Comparison of ENCODE assay signal across 28 cellular contexts in the genomic region with DNA sequence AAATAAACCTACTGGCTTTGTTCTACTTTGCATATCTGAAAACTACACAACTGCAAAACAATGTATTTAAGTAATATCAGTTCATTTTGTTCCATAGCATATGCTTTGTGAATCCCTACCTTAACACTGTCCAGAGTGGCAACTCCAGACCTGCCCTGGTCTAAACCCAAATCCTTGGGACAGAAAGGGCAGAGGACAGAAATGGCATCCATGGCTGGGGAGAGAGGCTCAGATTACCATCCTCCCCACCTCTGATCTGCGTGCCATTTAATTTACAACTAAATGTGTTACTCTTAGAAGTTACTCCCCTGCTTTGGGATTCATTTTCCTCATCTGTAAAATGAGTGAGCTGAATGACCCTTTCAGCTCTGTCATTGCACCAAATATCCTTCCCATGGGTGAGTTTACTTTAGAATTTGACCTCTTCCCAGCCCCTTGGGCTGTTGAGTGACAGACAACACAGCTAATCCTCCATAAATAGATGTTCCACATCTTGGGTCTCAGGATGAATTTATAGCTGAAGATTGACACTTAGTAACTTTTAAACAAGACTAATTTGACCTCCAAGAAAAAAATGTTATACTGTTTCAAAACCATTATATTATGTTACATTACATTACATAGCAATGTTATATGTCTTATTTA.
"Had no signal": no experiment of that assay in that cellular context is flagged by ENCODE, and none has a peak within 500 bp of the region (broad histone marks: within the 10 kb centered on the region; RNA-seq: fewer than 3 reads in every experiment).

No MANE protein-coding gene starts in this region.

- H3K36me3 Mint-ChIP-seq: activated naive CD8-positive, alpha-beta T cell had no signal

- H3K4me1 Mint-ChIP-seq: activated T-helper 17 cell treated with anti-CD3 and anti-CD28 coated beads, Interleukin-2, amount 50 U/mL, for 72 hours; T-cell had no signal

- H3K4me3 Mint-ChIP-seq: activated B cell treated with CpG ODN at 0.5 μM for 24 hours; activated CD8-positive, alpha-beta T cell treated with anti-CD3 and anti-CD28 coated beads for 36 hours; activated naive CD8-positive, alpha-beta T cell; activated T-cell treated with anti-CD3 and anti-CD28 coated beads, Interleukin-2, amount 50 U/mL, for 4 hours; activated T-helper 17 cell treated with anti-CD3 and anti-CD28 coated beads, Interleukin-2, amount 50 U/mL, for 72 hours; T-cell; T-helper 1 cell treated with Interleukin-12 subunit alpha and Interleukin-12 subunit beta and Interleukin-4 antibody, amounts not matched to agents 30 μg/mL and 1 μg/mL, for 36 hours had no signal

- ATAC-seq: activated CD4-positive, CD25-positive, alpha-beta regulatory T cell treated with anti-CD3 and anti-CD28 coated beads, Interleukin-2, amount 50 U/mL, for 24 hours; activated CD8-positive, alpha-beta T cell treated with anti-CD3 and anti-CD28 coated beads for 36 hours; activated T-cell treated with anti-CD3 and anti-CD28 coated beads, Interleukin-2, amount 50 U/mL, for 4 hours; activated T-helper 17 cell treated with anti-CD3 and anti-CD28 coated beads, Interleukin-2, amount 50 U/mL, for 72 hours; body of pancreas; T-cell had no signal

- H3K9me3 ChIP-seq: body of pancreas, colonic mucosa, esophagus squamous epithelium had no signal

- H3K27ac Mint-ChIP-seq: activated B cell treated with CpG ODN at 0.5 μM for 24 hours; activated CD8-positive, alpha-beta T cell treated with anti-CD3 and anti-CD28 coated beads for 36 hours; activated naive CD8-positive, alpha-beta T cell; activated T-helper 17 cell treated with anti-CD3 and anti-CD28 coated beads, Interleukin-2, amount 50 U/mL, for 72 hours; T-cell; T-helper 1 cell treated with Interleukin-12 subunit alpha and Interleukin-12 subunit beta and Interleukin-4 antibody, amounts not matched to agents 30 μg/mL and 1 μg/mL, for 36 hours had no signal

- H3K27ac ChIP-seq: body of pancreas, colonic mucosa, epithelial cell of prostate, esophagus squamous epithelium, WERI-Rb-1 had no signal

- H3K36me3 ChIP-seq: colonic mucosa, esophagus squamous epithelium, WERI-Rb-1 had no signal

- H3K9me3 Mint-ChIP-seq: activated B cell treated with CpG ODN at 0.5 μM for 24 hours; activated CD8-positive, alpha-beta T cell treated with anti-CD3 and anti-CD28 coated beads for 36 hours; activated T-cell treated with anti-CD3 and anti-CD28 coated beads, Interleukin-2, amount 50 U/mL, for 4 hours; activated T-helper 17 cell treated with anti-CD3 and anti-CD28 coated beads, Interleukin-2, amount 50 U/mL, for 72 hours; T-cell; T-helper 1 cell treated with Interleukin-12 subunit alpha and Interleukin-12 subunit beta and Interleukin-4 antibody, amounts not matched to agents 30 μg/mL and 1 μg/mL, for 36 hours had no signal

- DNase-seq: activated B cell treated with CpG ODN at 0.5 μM for 24 hours; activated CD4-positive, alpha-beta T cell treated with anti-CD3 and anti-CD28 coated beads for 48 hours; activated CD4-positive, alpha-beta T cell treated with anti-CD3 and anti-CD28 coated beads, Interleukin-2, amount 50 U/mL, for 1 hour; activated CD4-positive, alpha-beta T cell treated with anti-CD3 and anti-CD28 coated beads, Interleukin-2, amount 50 U/mL, for 48 hours; activated CD8-positive, alpha-beta memory T cell treated with anti-CD3 and anti-CD28 coated beads for 24 hours; activated CD8-positive, alpha-beta T cell treated with anti-CD3 and anti-CD28 coated beads for 36 hours; activated effector memory CD4-positive, alpha-beta T cell treated with Interleukin-2 at 50 U/mL for 16 hours; activated gamma-delta T cell treated with Interleukin-2 at 50 U/mL for 16 hours; activated naive CD4-positive, alpha-beta T cell treated with anti-CD3 and anti-CD28 coated beads, Interleukin-2, amount 50 U/mL, for 16 hours; activated naive CD4-positive, alpha-beta T cell treated with Interleukin-2 at 50 U/mL for 16 hours; activated T-cell treated with anti-CD3 and anti-CD28 coated beads, Interleukin-2, amount 50 U/mL, for 4 hours; amygdala; aorta; body of pancreas; caudate nucleus; colonic mucosa; effector CD8-positive, alpha-beta T cell; esophagus squamous epithelium; foreskin melanocyte; SW 1271; T-cell; T1000; WERI-Rb-1 had no signal

- H3K4me1 ChIP-seq: colonic mucosa, esophagus squamous epithelium had no signal

- H3K27me3 ChIP-seq: body of pancreas, colonic mucosa, esophagus squamous epithelium had no signal

- H3K4me3 ChIP-seq: body of pancreas, colonic mucosa, esophagus squamous epithelium had no signal

- H3K27me3 Mint-ChIP-seq: activated B cell treated with CpG ODN at 0.5 μM for 24 hours; activated CD8-positive, alpha-beta T cell treated with anti-CD3 and anti-CD28 coated beads for 36 hours; activated naive CD8-positive, alpha-beta T cell; activated T-helper 17 cell treated with anti-CD3 and anti-CD28 coated beads, Interleukin-2, amount 50 U/mL, for 72 hours; T-cell had no signal
